1 cellular context compared by ENCODE assay signal in genomic region chr9:106869028-106869427, GRCh38.
TF ChIP-seq lines count a peak whose summit lies in the region.

No MANE protein-coding gene starts in this region.

TF ChIP-seq in WTC11, 78 proteins besides CTCF, POLR2A, EP300 and RAD21 (continued from another document):
- TF ChIP-seq E2F5 (CRISPR knock-in tag; IDR thresholded peaks at IDR 0.05) (no peak), EMX1 (CRISPR knock-in tag; IDR thresholded peaks at IDR 0.05) (no peak), OVOL2 (CRISPR knock-in tag; IDR thresholded peaks at IDR 0.05; ENCODE audit: borderline replicate concordance) (no peak), JUN (CRISPR knock-in tag; IDR thresholded peaks at IDR 0.05) (no peak), ZNF396 (CRISPR knock-in tag; IDR thresholded peaks at IDR 0.05; ENCODE audit: borderline replicate concordance) (no peak), ZMAT4 (CRISPR knock-in tag; IDR thresholded peaks at IDR 0.05) (no peak), TCF7 (CRISPR knock-in tag; IDR thresholded peaks at IDR 0.05; ENCODE audit: low read depth) (no peak), ETV6 (CRISPR knock-in tag; IDR thresholded peaks at IDR 0.05) (no peak), ELF4 (CRISPR knock-in tag; IDR thresholded peaks at IDR 0.05; ENCODE audit: low read depth) (no peak), ZNF232 (CRISPR knock-in tag; IDR thresholded peaks at IDR 0.05) (no peak), ZNF671 (CRISPR knock-in tag; IDR thresholded peaks at IDR 0.05) (no peak), CDX4 (CRISPR knock-in tag; IDR thresholded peaks at IDR 0.05; ENCODE audit: borderline replicate concordance) (no peak)
- TF ChIP-seq, protein P1, sequence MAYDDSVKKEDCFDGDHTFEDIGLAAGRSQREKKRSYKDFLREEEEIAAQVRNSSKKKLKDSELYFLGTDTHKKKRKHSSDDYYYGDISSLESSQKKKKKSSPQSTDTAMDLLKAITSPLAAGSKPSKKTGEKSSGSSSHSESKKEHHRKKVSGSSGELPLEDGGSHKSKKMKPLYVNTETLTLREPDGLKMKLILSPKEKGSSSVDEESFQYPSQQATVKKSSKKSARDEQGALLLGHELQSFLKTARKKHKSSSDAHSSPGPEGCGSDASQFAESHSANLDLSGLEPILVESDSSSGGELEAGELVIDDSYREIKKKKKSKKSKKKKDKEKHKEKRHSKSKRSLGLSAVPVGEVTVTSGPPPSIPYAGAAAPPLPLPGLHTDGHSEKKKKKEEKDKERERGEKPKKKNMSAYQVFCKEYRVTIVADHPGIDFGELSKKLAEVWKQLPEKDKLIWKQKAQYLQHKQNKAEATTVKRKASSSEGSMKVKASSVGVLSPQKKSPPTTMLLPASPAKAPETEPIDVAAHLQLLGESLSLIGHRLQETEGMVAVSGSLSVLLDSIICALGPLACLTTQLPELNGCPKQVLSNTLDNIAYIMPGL (CRISPR knock-in tag; IDR thresholded peaks at IDR 0.05) = no peak
- TF ChIP-seq, protein P2, sequence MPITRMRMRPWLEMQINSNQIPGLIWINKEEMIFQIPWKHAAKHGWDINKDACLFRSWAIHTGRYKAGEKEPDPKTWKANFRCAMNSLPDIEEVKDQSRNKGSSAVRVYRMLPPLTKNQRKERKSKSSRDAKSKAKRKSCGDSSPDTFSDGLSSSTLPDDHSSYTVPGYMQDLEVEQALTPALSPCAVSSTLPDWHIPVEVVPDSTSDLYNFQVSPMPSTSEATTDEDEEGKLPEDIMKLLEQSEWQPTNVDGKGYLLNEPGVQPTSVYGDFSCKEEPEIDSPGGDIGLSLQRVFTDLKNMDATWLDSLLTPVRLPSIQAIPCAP (CRISPR knock-in tag; IDR thresholded peaks at IDR 0.05) = no peak
